10 cellular contexts compared by ENCODE assay signal in genomic region chr3:196793224-196793623, GRCh38. TPM values are rescaled to one million over a fixed set of nuclear protein-coding genes. Genes with fewer than 3 reads are reported as not detected.
DNase-seq lines count a peak whose midpoint lies in the region; ATAC-seq and TF ChIP-seq lines count a peak whose summit lies in the region.
"Had no signal": no experiment of that assay in that cellular context is flagged by ENCODE, and none has a peak within 500 bp of the region (broad histone marks: within the 10 kb centered on the region; RNA-seq: fewer than 3 reads in every experiment).

No MANE protein-coding gene starts in this region.

- peak overlapping the region; percentile 48; the same call in 1 of the 2 replicates for H3K9ac ChIP-seq in HUES48 (ENCODE audit: low read depth, low read length)

- H3K27ac ChIP-seq in HUES48 (ENCODE audit: low read depth, low read length) (peak overlapping the region; percentile 93), lung (ENCODE audit: low read depth in 1 of 2, low read length in 1 of 2) (no peak overlapping the region), tibial artery (no peak overlapping the region)
- H3K27ac ChIP-seq: heart right ventricle had no signal

- WGBS in lung, 2 donors = 55 to 81% methylated on average over 1 of the region's 1 CpG

- intact Hi-C loops in tibial artery (cut with DNase I; ENCODE audit: low total_unique reads) = no loop called here

- peaks cover 13% of the 10 kb centered on the region for H3K9me3 ChIP-seq in HUES48 (ENCODE audit: control insufficient read depth, insufficient read depth, low read length)
- H3K9me3 ChIP-seq in lung (ENCODE audit: control insufficient read depth in 2 of 2, insufficient read depth in 1 of 2, low read length in 1 of 2) = no peaks in the 10 kb centered on the region
- no peaks in the 10 kb centered on the region for H3K9me3 ChIP-seq in tibial artery
- H3K9me3 ChIP-seq: heart right ventricle had no signal

- H3K36me3 ChIP-seq in HUES48 (ENCODE audit: control insufficient read depth, insufficient read depth, low read length) (peaks cover 36% of the 10 kb centered on the region), lung (ENCODE audit: control insufficient read depth in 2 of 2, insufficient read depth in 2 of 2, low read length in 2 of 2) (peaks cover 0 to 5% of the 10 kb centered on the region in 2 donors), tibial artery (peaks cover 0 to 14% (median 0%) of the 10 kb centered on the region in 3 donors)

- ATAC-seq in lung (ENCODE audit: insufficient read depth, low FRiP score) = peak; percentile 75

- no peaks in the 10 kb centered on the region for H3K27me3 ChIP-seq in HUES48 (ENCODE audit: control insufficient read depth, insufficient read depth, low read length)
- no peaks in the 10 kb centered on the region for H3K27me3 ChIP-seq in lung (ENCODE audit: control insufficient read depth, insufficient read depth)
- no peaks in the 10 kb centered on the region for H3K27me3 ChIP-seq in tibial artery
- H3K27me3 ChIP-seq: heart right ventricle had no signal

- H3K4me3 ChIP-seq in HUES48 (ENCODE audit: low read depth, low read length) (0 out of 2 replicates have a peak overlapping the region, but pooled peaks have one; percentile 26), cardiac fibroblast (replicated peaks in 1 of 2; ENCODE audit: low read depth in 2 of 2, low read length in 2 of 2) (no peak overlapping the region), lung (no peak overlapping the region), tibial artery (no peak overlapping the region)
- H3K4me3 ChIP-seq: heart right ventricle had no signal

- H3K4me1 ChIP-seq in HUES48 (ENCODE audit: control insufficient read depth, insufficient read depth, low read length) (peaks cover 17% of the 10 kb centered on the region; the same call in 1 of the 2 replicates), lung (ENCODE audit: control insufficient read depth in 2 of 2, insufficient read depth in 2 of 2, low read length in 2 of 2) (peaks cover 0 to 2% of the 10 kb centered on the region in 2 donors), tibial artery (peaks cover 0 to 5% (median 0%) of the 10 kb centered on the region in 4 donors)

- DNase-seq in AG08395 (ENCODE audit: low spot score) (peak; percentile 48), cardiac fibroblast (ENCODE audit: low read depth in 2 of 2) (peak; percentile 81 to 90), lung (ENCODE audit: low spot score) (no peak), AML-193 (lab: John Stamatoyannopoulos, UW) (no peak), NCI-H187 treated with DMSO at 0.1 percent for 48 hours (lab: John Stamatoyannopoulos, UW) (no peak), D341Med (ENCODE audit: low spot score) (no peak), tibial artery (no peak)
- DNase-seq: DND-41, heart right ventricle had no signal

- TF ChIP-seq CTCF in cardiac fibroblast (IDR thresholded peaks at IDR 0.05; ENCODE audit: low read depth, low read length) (no peak), lung (IDR thresholded peaks at IDR 0.05; ENCODE audit: control extremely low read depth, extremely low read depth) (no peak), tibial artery (IDR thresholded peaks at IDR 0.05) (no peak)

RNA-seq across cellular contexts. Expression of gene PAK2, which starts 53.6 kb away (rescaled TPM):
- 10 to 100 TPM; 69.6 to 81.4 TPM for total RNA-seq in lung
- polyA plus RNA-seq in lung = 10 to 100 TPM; 23.7 to 40.6 TPM

Comparison
In these comparisons a context has a peak if more than half of its experiments do, and no peak if none do; other contexts are left out.
1. DNase-seq: peak in AG08395 (single experiment) and cardiac fibroblast (2 of 2); none in lung (single experiment), AML-193 (0 of 2), NCI-H187 treated with DMSO at 0.1 percent for 48 hours (single experiment), D341Med (single experiment) and tibial artery (0 of 2).